Comparison of ENCODE assay signal across 23 cellular contexts in genomic region chr11:82869657-82870056, GRCh38. TPM values are rescaled to one million over a fixed set of nuclear protein-coding genes. Genes with fewer than 3 reads are reported as not detected.
DNase-seq lines count a peak whose midpoint lies in the region; ATAC-seq, FAIRE-seq and TF ChIP-seq lines count a peak whose summit lies in the region.
"Had no signal": no experiment of that assay in that cellular context is flagged by ENCODE, and none has a peak within 500 bp of the region (broad histone marks: within the 10 kb centered on the region; RNA-seq: fewer than 3 reads in every experiment).

No MANE protein-coding gene starts in this region.

- TF ChIP-seq CTCF in MCF 10A (IDR thresholded peaks at IDR 0.05; ENCODE audit: unreplicated experiment) (no peak), breast epithelium (IDR thresholded peaks at IDR 0.05) (no peak), fibroblast of mammary gland (conservative IDR thresholded peaks at IDR 0.05; ENCODE audit: control insufficient read depth, insufficient read depth, low read depth, low read length) (no peak), kidney (IDR thresholded peaks at IDR 0.05; ENCODE audit: borderline replicate concordance, extremely low read depth, insufficient read depth) (no peak)

- no peaks in the 10 kb centered on the region for H3K27me3 Mint-ChIP-seq in MCF 10A (ENCODE audit: insufficient read depth, unreplicated experiment)
- H3K27me3 Mint-ChIP-seq: activated naive CD4-positive, alpha-beta T cell treated with anti-CD3 and anti-CD28 coated beads, Interleukin-2, amount 50 U/mL, for 24 hours; stimulated activated naive CD8-positive, alpha-beta T cell treated with anti-CD3 and anti-CD28 coated beads, Interleukin-15, Interleukin-2, amounts not matched to agents 100 ng/mL and 50 ng/mL, for 24 hours had no signal

- no peak for ATAC-seq in GM21619 (IDR thresholded peaks at IDR 0.05; ENCODE audit: unreplicated experiment)
- ATAC-seq: activated CD8-positive, alpha-beta T cell treated with anti-CD3 and anti-CD28 coated beads, Interleukin-2, amount 10 ng/mL, durations not matched to agents 7 days and 5 days; activated T-cell treated with anti-CD3 and anti-CD28 coated beads, Interleukin-2, amount 50 U/mL, for 4 hours; Panc1 had no signal

- POLR2A ChIA-PET in MCF 10A (lab: Yijun Ruan, JAX): interaction anchor here (0.6 to 4.1 kb wide), 7 partner anchors 11 to 416 kb away, joined by 3 to 75 read pairs (median 3); partner anchors contain the start of genes CCDC90B, DDIAS, PRCP and RAB30

- no TSS peak for BruUV-seq in MCF 10A (replicated peaks; lab: Mats Ljungman, UMichigan)

- CTCF ChIA-PET in MCF 10A (lab: Yijun Ruan, JAX): interaction anchor here (0.6 to 6.3 kb wide), 6 partner anchors 9 to 1676 kb away, joined by 3 to 101 read pairs (median 4); partner anchors contain the start of genes DDIAS and PRCP

- no peaks in the 10 kb centered on the region for H3K36me3 Mint-ChIP-seq in MCF 10A (ENCODE audit: insufficient read depth, unreplicated experiment)

- no peak for FAIRE-seq in kidney (lab: Jason Lieb, UNC)
- FAIRE-seq: D721Med, G401.6 had no signal

- no peak overlapping the region for H3K9ac ChIP-seq in kidney (ENCODE audit: low read length in 2 of 2)
- H3K9ac ChIP-seq: BLaER1 had no signal

- intact Hi-C loops in MCF 10A (cut with micrococcal nuclease): loop anchor here (2.0 to 5.0 kb wide), 2 partner anchors 203 to 951 kb away; partner anchors contain the start of gene RAB30
- intact Hi-C loops in breast epithelium (cut with DNase I; ENCODE audit: low total_unique reads): no loop called here
- intact Hi-C loops in kidney (cut with DNase I): no loop called here

- H3K4me3 ChIP-seq in breast epithelium (no peak overlapping the region), fibroblast of mammary gland (ENCODE audit: control insufficient read depth, low read depth, low read length) (no peak overlapping the region), urinary bladder (ENCODE audit: low read depth, low read length) (no peak overlapping the region), kidney (ENCODE audit: low read length in 2 of 2) (no peak overlapping the region)
- H3K4me3 ChIP-seq: BLaER1, sigmoid colon, transverse colon had no signal

- peak overlapping the region; percentile 9 for H3K27ac Mint-ChIP-seq in MCF 10A (ENCODE audit: low read depth, unreplicated experiment)
- H3K27ac Mint-ChIP-seq: activated CD8-positive, alpha-beta T cell treated with anti-CD3 and anti-CD28 coated beads, Interleukin-2, amount 10 ng/mL, durations not matched to agents 7 days and 5 days; activated naive CD4-positive, alpha-beta T cell treated with anti-CD3 and anti-CD28 coated beads, Interleukin-2, amount 50 U/mL, for 24 hours; stimulated activated naive CD8-positive, alpha-beta T cell treated with anti-CD3 and anti-CD28 coated beads, Interleukin-15, Interleukin-2, amounts not matched to agents 100 ng/mL and 50 ng/mL, for 24 hours had no signal

- H3K4me1 ChIP-seq in breast epithelium: no peaks in the 10 kb centered on the region
- no peaks in the 10 kb centered on the region for H3K4me1 ChIP-seq in urinary bladder (ENCODE audit: insufficient read depth)
- peaks cover 9 to 14% of the 10 kb centered on the region in 2 donors for H3K4me1 ChIP-seq in kidney (ENCODE audit: control insufficient read depth in 1 of 2, insufficient read depth in 1 of 2, low read depth in 1 of 2, low read length in 2 of 2)

- TF ChIP-seq POLR2A in breast epithelium (IDR thresholded peaks at IDR 0.05): no peak

- peaks cover 16% of the 10 kb centered on the region for H3K4me1 Mint-ChIP-seq in MCF 10A (ENCODE audit: insufficient read depth, unreplicated experiment)

- H3K9me3 Mint-ChIP-seq in MCF 10A (ENCODE audit: unreplicated experiment): no peaks in the 10 kb centered on the region
- H3K9me3 Mint-ChIP-seq: activated naive CD4-positive, alpha-beta T cell treated with anti-CD3 and anti-CD28 coated beads, Interleukin-2, amount 50 U/mL, for 24 hours; activated T-cell treated with anti-CD3 and anti-CD28 coated beads, Interleukin-2, amount 50 U/mL, for 4 hours; stimulated activated naive CD8-positive, alpha-beta T cell treated with anti-CD3 and anti-CD28 coated beads, Interleukin-15, Interleukin-2, amounts not matched to agents 100 ng/mL and 50 ng/mL, for 24 hours had no signal

- H3K27me3 ChIP-seq in breast epithelium: no peaks in the 10 kb centered on the region
- H3K27me3 ChIP-seq: BLaER1, sigmoid colon, transverse colon had no signal

- DNase-seq in MCF 10A (ENCODE audit: unreplicated experiment) (peak; percentile 20), breast epithelium (ENCODE audit: low spot score in 2 of 2) (no peak), fibroblast of mammary gland (ENCODE audit: low read depth) (peak; percentile 58), medulla oblongata (ENCODE audit: extremely low spot score) (peak; percentile 53), DMS 273 (lab: John Stamatoyannopoulos, UW; ENCODE audit: unreplicated experiment) (no peak), kidney (no peak)
- DNase-seq: activated CD8-positive, alpha-beta T cell treated with anti-CD3 and anti-CD28 coated beads, Interleukin-2, amount 10 ng/mL, durations not matched to agents 7 days and 5 days; activated T-cell treated with anti-CD3 and anti-CD28 coated beads, Interleukin-2, amount 50 U/mL, for 4 hours; H7; NCI-H1436; NCI-H82; occipital lobe; sigmoid colon; transverse colon had no signal

- no peaks in the 10 kb centered on the region for H3K9me3 ChIP-seq in breast epithelium
- no peaks in the 10 kb centered on the region for H3K9me3 ChIP-seq in kidney (ENCODE audit: control insufficient read depth in 1 of 2, low read length in 2 of 2)
- H3K9me3 ChIP-seq: BLaER1, sigmoid colon, transverse colon had no signal

- H3K36me3 ChIP-seq in breast epithelium: no peaks in the 10 kb centered on the region
- no peaks in the 10 kb centered on the region for H3K36me3 ChIP-seq in urinary bladder (ENCODE audit: insufficient read depth)
- H3K36me3 ChIP-seq in kidney (ENCODE audit: control insufficient read depth in 1 of 2, insufficient read depth in 2 of 2, low read length in 2 of 2): no peaks in the 10 kb centered on the region
- H3K36me3 ChIP-seq: BLaER1, sigmoid colon, transverse colon had no signal

- H3K4me3 Mint-ChIP-seq in MCF 10A (ENCODE audit: unreplicated experiment): no peak overlapping the region
- H3K4me3 Mint-ChIP-seq: activated CD8-positive, alpha-beta T cell treated with anti-CD3 and anti-CD28 coated beads, Interleukin-2, amount 10 ng/mL, durations not matched to agents 7 days and 5 days; activated naive CD4-positive, alpha-beta T cell treated with anti-CD3 and anti-CD28 coated beads, Interleukin-2, amount 50 U/mL, for 24 hours; activated T-cell treated with anti-CD3 and anti-CD28 coated beads, Interleukin-2, amount 50 U/mL, for 4 hours; stimulated activated naive CD8-positive, alpha-beta T cell treated with anti-CD3 and anti-CD28 coated beads, Interleukin-15, Interleukin-2, amounts not matched to agents 100 ng/mL and 50 ng/mL, for 24 hours had no signal

- H3K27ac ChIP-seq in breast epithelium (no peak overlapping the region), urinary bladder (ENCODE audit: low read depth) (peak overlapping the region; percentile 54), kidney (ENCODE audit: low read depth in 2 of 2, low read length in 2 of 2) (no peak overlapping the region)
- H3K27ac ChIP-seq: 22Rv1, BLaER1, sigmoid colon had no signal

RNA-seq across cellular contexts. Expression of gene PRCP, which starts 30.6 kb away (rescaled TPM):
- 17.3 and 22.7 TPM in 2 replicates for total RNA-seq in MCF 10A (2022)
- total RNA-seq in breast epithelium: 10 to 100 TPM; 54.4 to 87.7 (median 61.8) TPM
- total RNA-seq in urinary bladder: 173 TPM
- polyA plus RNA-seq in urinary bladder: 67.7 TPM
- total RNA-seq in kidney: 115 TPM
- 202 TPM for polyA plus RNA-seq in kidney (ENCODE audit: insufficient read depth, low read depth, low replicate concordance)

RNA-seq across cellular contexts. Expression of gene DDIAS, which starts 31.9 kb away (rescaled TPM):
- 3.6 and 7.7 TPM in 2 replicates for total RNA-seq in MCF 10A (2022)
- 1 to 10 TPM in 2 of 3 donors, under 1 TPM in 1; 0.66 to 2.5 (median 1.3) TPM for total RNA-seq in breast epithelium
- 7.8 TPM for total RNA-seq in urinary bladder
- polyA plus RNA-seq in urinary bladder: 0.84 TPM
- 1.4 TPM for total RNA-seq in kidney
- 0.19 TPM for polyA plus RNA-seq in kidney (ENCODE audit: insufficient read depth, low read depth, low replicate concordance)

Comparison
In these comparisons a context has a peak if more than half of its experiments do, and no peak if none do; other contexts are left out.
1. DNase-seq: peak in MCF 10A (single experiment), fibroblast of mammary gland (single experiment) and medulla oblongata (single experiment); none in breast epithelium (0 of 2), DMS 273 (single experiment) and kidney (single experiment).